ENCODE assay signal across 8 cellular contexts in the genomic region with DNA sequence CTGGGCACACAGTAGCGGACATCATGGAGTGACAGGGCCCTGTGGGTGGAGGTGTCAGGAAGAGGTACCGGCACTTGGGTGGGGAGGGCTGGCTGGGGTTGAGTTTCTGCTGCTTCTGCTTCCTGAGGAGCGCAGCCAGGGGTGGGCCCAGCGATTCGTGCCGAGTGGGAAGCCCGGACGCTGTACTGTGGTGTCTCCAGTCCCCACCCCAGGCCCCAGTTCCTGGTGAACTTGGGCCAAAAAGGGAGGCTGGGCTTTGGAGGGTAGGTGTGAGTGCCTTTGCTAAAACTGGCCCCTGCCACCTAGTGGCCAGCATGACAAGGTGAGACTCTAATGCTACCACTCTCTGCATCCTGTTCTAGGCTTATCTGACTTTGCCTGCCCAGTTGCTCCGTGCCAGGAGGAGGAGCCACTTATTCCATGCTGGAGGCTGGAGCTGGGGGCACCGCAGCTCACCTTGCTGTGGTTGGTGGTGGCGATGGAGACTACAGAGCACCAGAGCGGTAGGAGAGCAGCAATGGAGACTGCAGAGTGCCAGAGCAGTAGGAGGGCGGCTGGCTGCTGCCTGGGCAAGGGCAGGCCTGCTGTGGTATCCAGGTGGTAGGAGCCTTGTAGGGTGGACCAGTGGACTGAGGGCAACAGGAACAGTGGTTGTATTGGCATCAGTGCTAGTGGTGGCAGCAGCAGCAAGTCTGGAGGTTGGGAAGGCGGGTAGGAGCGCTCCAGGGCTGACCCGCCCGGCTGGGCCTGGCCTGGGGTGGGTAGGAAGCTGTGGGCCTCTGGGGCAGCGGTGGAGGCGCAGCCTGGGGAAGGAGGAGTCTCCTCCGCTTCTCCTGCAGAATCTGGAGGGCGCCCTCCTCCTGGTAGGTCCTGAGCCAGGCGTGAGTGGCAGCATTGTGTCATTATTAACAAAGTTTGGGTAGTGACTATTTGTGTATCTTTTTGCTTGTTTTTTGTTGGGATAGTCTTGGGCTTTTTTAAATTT. TPM values are rescaled to one million over a fixed set of nuclear protein-coding genes. Genes with fewer than 3 reads are reported as not detected.
A peak's percentile ranks its signal among the peaks of the same experiment; 100 is the strongest.
DNase-seq lines count a peak whose midpoint lies in the region; ATAC-seq and TF ChIP-seq lines count a peak whose summit lies in the region.

No MANE protein-coding gene starts in this region.

- TF ChIP-seq POLR2A in stomach (IDR thresholded peaks at IDR 0.05): no peak

- no peaks in the 10 kb centered on the region for H3K9me3 ChIP-seq in heart right ventricle
- H3K9me3 ChIP-seq in stomach: no peaks in the 10 kb centered on the region

- no peak overlapping the region for H3K27ac Mint-ChIP-seq in activated CD4-positive, alpha-beta memory T cell treated with anti-CD3 and anti-CD28 coated beads for 36 hours

- H3K27me3 Mint-ChIP-seq in activated CD4-positive, alpha-beta memory T cell treated with anti-CD3 and anti-CD28 coated beads for 36 hours: peaks cover 6% of the 10 kb centered on the region

- intact Hi-C loops in activated CD4-positive, alpha-beta memory T cell treated with anti-CD3 and anti-CD28 coated beads for 36 hours (cut with micrococcal nuclease): loop anchor here (2.0 kb wide), 3 partner anchors 64 to 266 kb away; no protein-coding TSS in a partner anchor
- intact Hi-C loops in heart right ventricle (cut with DNase I) (loop anchor here in 6 of 10 donors (10.0 kb wide), 2 partner anchors 168 to 232 kb away; no protein-coding TSS in a partner anchor), stomach (cut with DNase I; ENCODE audit: low total_unique reads) (no loop called here)

- H3K4me3 Mint-ChIP-seq in activated CD4-positive, alpha-beta memory T cell treated with anti-CD3 and anti-CD28 coated beads for 36 hours: no peak overlapping the region

- no peaks in the 10 kb centered on the region for H3K36me3 Mint-ChIP-seq in activated CD4-positive, alpha-beta memory T cell treated with anti-CD3 and anti-CD28 coated beads for 36 hours

- no peak overlapping the region for H3K4me3 ChIP-seq in heart right ventricle
- no peak overlapping the region for H3K4me3 ChIP-seq in stomach

- TF ChIP-seq CTCF in heart right ventricle (IDR thresholded peaks at IDR 0.05): peak; percentile 8 to 59 (median 50)
- peak in 5 of 7 experiments; percentile 39 to 60 (median 42) for TF ChIP-seq CTCF in stomach (IDR thresholded peaks at IDR 0.05)

- no peak for TF ChIP-seq EP300 in stomach (IDR thresholded peaks at IDR 0.05)

- CTCF ChIA-PET in activated CD4-positive, alpha-beta memory T cell treated with anti-CD3 and anti-CD28 coated beads for 36 hours (lab: Charles Lee): interaction anchor here (0.6 to 1.1 kb wide), 3 partner anchors 17 to 182 kb away, joined by 3 read pairs; no protein-coding TSS in a partner anchor

- H3K27ac ChIP-seq in heart right ventricle: no peak overlapping the region
- no peak overlapping the region for H3K27ac ChIP-seq in stomach

- H3K36me3 ChIP-seq in heart right ventricle: no peaks in the 10 kb centered on the region
- no peaks in the 10 kb centered on the region for H3K36me3 ChIP-seq in stomach

- H3K27me3 ChIP-seq in heart right ventricle (peaks cover 0 to 32% (median 20%) of the 10 kb centered on the region in 7 donors), stomach (peaks cover 12 to 49% (median 22%) of the 10 kb centered on the region in 3 donors)

- POLR2A ChIA-PET in activated CD4-positive, alpha-beta memory T cell treated with anti-CD3 and anti-CD28 coated beads for 36 hours (lab: Charles Lee): no interaction called here

- no peak for DNase-seq in activated CD4-positive, CD25-positive, alpha-beta regulatory T cell (lab: John Stamatoyannopoulos, UW)
- peak; percentile 65 for DNase-seq in NCI-H146 (lab: John Stamatoyannopoulos, UW)
- peak; percentile 61 for DNase-seq in activated CD4-positive, alpha-beta memory T cell treated with anti-CD3 and anti-CD28 coated beads for 36 hours
- no peak for DNase-seq in heart right ventricle
- DNase-seq in stomach: peak; percentile 51
- no peak for DNase-seq in NCI-H1417 treated with DMSO at 0.1 percent for 48 hours (lab: John Stamatoyannopoulos, UW)

- H3K9me3 Mint-ChIP-seq in activated CD4-positive, alpha-beta memory T cell treated with anti-CD3 and anti-CD28 coated beads for 36 hours: no peaks in the 10 kb centered on the region

- peak; percentile 36 to 41 for ATAC-seq in activated CD4-positive, CD25-positive, alpha-beta regulatory T cell treated with anti-CD3 and anti-CD28 coated beads, Interleukin-2, amount 50 U/mL, for 24 hours
- ATAC-seq in heart right ventricle (peak in 5 of 8 donors; percentile 7 to 51 (median 36)), GM21723 (IDR thresholded peaks at IDR 0.05; ENCODE audit: unreplicated experiment) (no peak)

- H3K4me1 ChIP-seq in heart right ventricle (peaks cover 0 to 19% (median 9%) of the 10 kb centered on the region in 9 donors), stomach (peaks cover 0 to 32% (median 14%) of the 10 kb centered on the region in 4 donors)

- H3K4me1 Mint-ChIP-seq in activated CD4-positive, alpha-beta memory T cell treated with anti-CD3 and anti-CD28 coated beads for 36 hours (ENCODE audit: low read depth): peaks cover 37% of the 10 kb centered on the region

- 74 to 77% methylated on average over 22 of the region's 22 CpGs for WGBS in heart right ventricle, 2 donors
- WGBS in stomach, 5 donors: 68 to 75% (median 70%) methylated on average over 15 to 22 of the region's 22 CpGs

RNA-seq across cellular contexts. Expression of a gene that starts 2.2 kb away (rescaled TPM):
- total RNA-seq in activated CD4-positive, alpha-beta memory T cell treated with anti-CD3 and anti-CD28 coated beads for 36 hours: under 1 TPM; 0.52 to 0.53 TPM
- total RNA-seq in heart right ventricle (not detected), stomach (not detected)
- polyA plus RNA-seq in heart right ventricle (under 1 TPM in 1 of 2 donors, not detected in 1; 0.03 TPM), stomach (not detected)

RNA-seq across cellular contexts. Expression of a gene that starts 48.0 kb away (rescaled TPM):
- not detected for total RNA-seq in activated CD4-positive, alpha-beta memory T cell treated with anti-CD3 and anti-CD28 coated beads for 36 hours
- total RNA-seq in heart right ventricle (not detected), stomach (not detected)
- polyA plus RNA-seq in heart right ventricle (not detected), stomach (under 1 TPM in 1 of 3 donors, not detected in 2; 0.13 TPM)

RNA-seq across cellular contexts. Expression of a gene that starts 48.1 kb away (rescaled TPM):
- total RNA-seq in activated CD4-positive, alpha-beta memory T cell treated with anti-CD3 and anti-CD28 coated beads for 36 hours: not detected
- total RNA-seq in heart right ventricle (under 1 TPM in 8 of 10 donors, not detected in 2; 0.10 to 0.89 (median 0.20) TPM), stomach (1 to 10 TPM in 1 of 5 donors, under 1 TPM in 2, not detected in 2; 0.29 to 3.3 (median 0.58) TPM)
- polyA plus RNA-seq in heart right ventricle (under 1 TPM; 0.06 to 0.29 TPM), stomach (not detected)

Comparison
In these comparisons a context has a peak if more than half of its experiments do, and no peak if none do; other contexts are left out.
1. DNase-seq: peak in NCI-H146 (single experiment), activated CD4-positive, alpha-beta memory T cell treated with anti-CD3 and anti-CD28 coated beads for 36 hours (single experiment) and stomach (single experiment); none in activated CD4-positive, CD25-positive, alpha-beta regulatory T cell (0 of 4), heart right ventricle (0 of 2) and NCI-H1417 treated with DMSO at 0.1 percent for 48 hours (single experiment).